Comparison of ENCODE assay signal across 1 cellular context in genomic region chr1:16677552-16678423, GRCh38.
A peak's percentile ranks its signal among the peaks of the same experiment; 100 is the strongest.
TF ChIP-seq lines count a peak whose summit lies in the region.

No MANE protein-coding gene starts in this region.

TF ChIP-seq in HepG2, 621 proteins besides CTCF, POLR2A, EP300 and RAD21 (continued from another document and continues in another):
- TF ChIP-seq ZNF142 (CRISPR knock-in tag; IDR thresholded peaks at IDR 0.05) (0 out of 2 replicates have a peak, but pooled peaks have one; percentile 47), ZNF484 (CRISPR knock-in tag; IDR thresholded peaks at IDR 0.05; ENCODE audit: borderline replicate concordance, low read depth) (no peak), KLF16 (CRISPR knock-in tag; IDR thresholded peaks at IDR 0.05) (peak in 1 of 2 experiments; percentile 91; a peak in 2 of 4 replicates), ZNF18 (CRISPR knock-in tag; IDR thresholded peaks at IDR 0.05; ENCODE audit: insufficient replicate concordance) (peak; percentile 2), MED1 (CRISPR knock-in tag; IDR thresholded peaks at IDR 0.05) (peak; percentile 72), ZNF451 (CRISPR knock-in tag; IDR thresholded peaks at IDR 0.05) (no peak), NR1H2 (CRISPR knock-in tag; IDR thresholded peaks at IDR 0.05; ENCODE audit: borderline replicate concordance, low read depth) (no peak), PCBP2 (optimal IDR thresholded peaks at IDR 0.05; ENCODE audit: low read depth, low read length, poor library complexity, severe bottlenecking) (no peak), ATF7 (IDR thresholded peaks at IDR 0.05) (no peak), ATF7 (CRISPR knock-in tag; IDR thresholded peaks at IDR 0.05) (no peak), HOXA3 (CRISPR knock-in tag; IDR thresholded peaks at IDR 0.05) (peak; percentile 46), SRSF9 (IDR thresholded peaks at IDR 0.05; ENCODE audit: borderline replicate concordance, insufficient read depth, low read depth, low read length, poor library complexity, severe bottlenecking) (no peak), HNRNPLL (IDR thresholded peaks at IDR 0.05; ENCODE audit: low read depth, low read length, poor library complexity, severe bottlenecking) (no peak), ZNF724P (CRISPR knock-in tag; IDR thresholded peaks at IDR 0.05; ENCODE audit: borderline replicate concordance) (no peak), ISL2 (CRISPR knock-in tag; IDR thresholded peaks at IDR 0.05) (0 out of 2 replicates have a peak, but pooled peaks have one; percentile 40), KDM4B (CRISPR knock-in tag; IDR thresholded peaks at IDR 0.05) (0 out of 2 replicates have a peak, but pooled peaks have one; percentile 57), FOXK2 (IDR thresholded peaks at IDR 0.05) (peak; percentile 61), PTBP1 (IDR thresholded peaks at IDR 0.05; ENCODE audit: low read depth, low read length, poor library complexity, severe bottlenecking) (no peak), SIN3B (IDR thresholded peaks at IDR 0.05; ENCODE audit: low read length) (no peak), ZFP37 (CRISPR knock-in tag; IDR thresholded peaks at IDR 0.05; ENCODE audit: borderline replicate concordance) (no peak), GFI1 (CRISPR knock-in tag; IDR thresholded peaks at IDR 0.05; ENCODE audit: borderline replicate concordance) (no peak), ZNF772 (CRISPR knock-in tag; IDR thresholded peaks at IDR 0.05) (no peak), MXI1 (IDR thresholded peaks at IDR 0.05; ENCODE audit: borderline replicate concordance, low read depth, low read length) (peak; percentile 61; the same call in 2 of the 3 replicates), TCF12 (IDR thresholded peaks at IDR 0.05) (no peak), TCF12 (CRISPR knock-in tag; IDR thresholded peaks at IDR 0.05) (no peak), ZBTB14 (CRISPR knock-in tag; IDR thresholded peaks at IDR 0.05) (no peak), SRSF4 (IDR thresholded peaks at IDR 0.05; ENCODE audit: low read depth, low read length, poor library complexity, severe bottlenecking) (no peak), BCL3 (CRISPR knock-in tag; IDR thresholded peaks at IDR 0.05) (no peak), ZNF292 (CRISPR knock-in tag; IDR thresholded peaks at IDR 0.05; ENCODE audit: borderline replicate concordance, low read depth) (no peak), POLR2AphosphoS5 (IDR thresholded peaks at IDR 0.05; ENCODE audit: low read depth, low read length) (no peak), SP140L (CRISPR knock-in tag; IDR thresholded peaks at IDR 0.05; ENCODE audit: borderline replicate concordance) (peak; percentile 87; the same call in 1 of the 2 replicates), FOXO4 (CRISPR knock-in tag; conservative IDR thresholded peaks at IDR 0.05) (no peak), ZSCAN25 (CRISPR knock-in tag; IDR thresholded peaks at IDR 0.05) (peak; percentile 34; the same call in 1 of the 2 replicates), EED (CRISPR knock-in tag; IDR thresholded peaks at IDR 0.05) (no peak), MIER3 (CRISPR knock-in tag; IDR thresholded peaks at IDR 0.05; ENCODE audit: borderline replicate concordance) (peak; percentile 50; the same call in 1 of the 2 replicates), HMGA1 (CRISPR knock-in tag; conservative IDR thresholded peaks at IDR 0.05) (no peak), HDAC1 (CRISPR knock-in tag; IDR thresholded peaks at IDR 0.05) (peak; percentile 22; the same call in 1 of the 2 replicates), SOX13 (IDR thresholded peaks at IDR 0.05) (no peak; the same call in 1 of the 2 replicates), SOX13 (CRISPR knock-in tag; conservative IDR thresholded peaks at IDR 0.05 in 1 of 2, IDR thresholded peaks at IDR 0.05 in 1 of 2) (peak in 1 of 2 experiments; percentile 57; a peak in 2 of 4 replicates), ZNF414 (CRISPR knock-in tag; IDR thresholded peaks at IDR 0.05) (no peak), RFX3 (CRISPR knock-in tag; IDR thresholded peaks at IDR 0.05) (no peak), ZNF605 (CRISPR knock-in tag; IDR thresholded peaks at IDR 0.05) (no peak), ZNF343 (CRISPR knock-in tag; IDR thresholded peaks at IDR 0.05) (no peak), SIN3A (IDR thresholded peaks at IDR 0.05; ENCODE audit: borderline replicate concordance, low read depth, low read length) (peak; percentile 68; the same call in 1 of the 2 replicates), HHEX (CRISPR knock-in tag; IDR thresholded peaks at IDR 0.05) (no peak)
- TF ChIP-seq, protein P1, sequence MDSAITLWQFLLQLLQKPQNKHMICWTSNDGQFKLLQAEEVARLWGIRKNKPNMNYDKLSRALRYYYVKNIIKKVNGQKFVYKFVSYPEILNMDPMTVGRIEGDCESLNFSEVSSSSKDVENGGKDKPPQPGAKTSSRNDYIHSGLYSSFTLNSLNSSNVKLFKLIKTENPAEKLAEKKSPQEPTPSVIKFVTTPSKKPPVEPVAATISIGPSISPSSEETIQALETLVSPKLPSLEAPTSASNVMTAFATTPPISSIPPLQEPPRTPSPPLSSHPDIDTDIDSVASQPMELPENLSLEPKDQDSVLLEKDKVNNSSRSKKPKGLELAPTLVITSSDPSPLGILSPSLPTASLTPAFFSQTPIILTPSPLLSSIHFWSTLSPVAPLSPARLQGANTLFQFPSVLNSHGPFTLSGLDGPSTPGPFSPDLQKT (CRISPR knock-in tag; IDR thresholded peaks at IDR 0.05; ENCODE audit: borderline replicate concordance): no peak
- TF ChIP-seq, protein P2, sequence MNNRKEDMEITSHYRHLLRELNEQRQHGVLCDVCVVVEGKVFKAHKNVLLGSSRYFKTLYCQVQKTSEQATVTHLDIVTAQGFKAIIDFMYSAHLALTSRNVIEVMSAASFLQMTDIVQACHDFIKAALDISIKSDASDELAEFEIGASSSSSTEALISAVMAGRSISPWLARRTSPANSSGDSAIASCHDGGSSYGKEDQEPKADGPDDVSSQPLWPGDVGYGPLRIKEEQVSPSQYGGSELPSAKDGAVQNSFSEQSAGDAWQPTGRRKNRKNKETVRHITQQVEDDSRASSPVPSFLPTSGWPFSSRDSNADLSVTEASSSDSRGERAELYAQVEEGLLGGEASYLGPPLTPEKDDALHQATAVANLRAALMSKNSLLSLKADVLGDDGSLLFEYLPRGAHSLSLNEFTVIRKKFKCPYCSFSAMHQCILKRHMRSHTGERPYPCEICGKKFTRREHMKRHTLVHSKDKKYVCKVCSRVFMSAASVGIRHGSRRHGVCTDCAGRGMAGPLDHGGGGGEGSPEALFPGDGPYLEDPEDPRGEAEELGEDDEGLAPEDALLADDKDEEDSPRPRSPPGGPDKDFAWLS (CRISPR knock-in tag; IDR thresholded peaks at IDR 0.05; ENCODE audit: borderline replicate concordance): no peak
- TF ChIP-seq, protein P3, sequence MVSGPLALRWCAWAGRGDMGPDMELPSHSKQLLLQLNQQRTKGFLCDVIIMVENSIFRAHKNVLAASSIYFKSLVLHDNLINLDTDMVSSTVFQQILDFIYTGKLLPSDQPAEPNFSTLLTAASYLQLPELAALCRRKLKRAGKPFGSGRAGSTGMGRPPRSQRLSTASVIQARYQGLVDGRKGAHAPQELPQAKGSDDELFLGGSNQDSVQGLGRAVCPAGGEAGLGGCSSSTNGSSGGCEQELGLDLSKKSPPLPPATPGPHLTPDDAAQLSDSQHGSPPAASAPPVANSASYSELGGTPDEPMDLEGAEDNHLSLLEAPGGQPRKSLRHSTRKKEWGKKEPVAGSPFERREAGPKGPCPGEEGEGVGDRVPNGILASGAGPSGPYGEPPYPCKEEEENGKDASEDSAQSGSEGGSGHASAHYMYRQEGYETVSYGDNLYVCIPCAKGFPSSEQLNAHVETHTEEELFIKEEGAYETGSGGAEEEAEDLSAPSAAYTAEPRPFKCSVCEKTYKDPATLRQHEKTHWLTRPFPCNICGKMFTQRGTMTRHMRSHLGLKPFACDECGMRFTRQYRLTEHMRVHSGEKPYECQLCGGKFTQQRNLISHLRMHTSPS (CRISPR knock-in tag; IDR thresholded peaks at IDR 0.05; ENCODE audit: low read depth): no peak
